Comparison of ENCODE assay signal across 1 cellular context in the genomic region with DNA sequence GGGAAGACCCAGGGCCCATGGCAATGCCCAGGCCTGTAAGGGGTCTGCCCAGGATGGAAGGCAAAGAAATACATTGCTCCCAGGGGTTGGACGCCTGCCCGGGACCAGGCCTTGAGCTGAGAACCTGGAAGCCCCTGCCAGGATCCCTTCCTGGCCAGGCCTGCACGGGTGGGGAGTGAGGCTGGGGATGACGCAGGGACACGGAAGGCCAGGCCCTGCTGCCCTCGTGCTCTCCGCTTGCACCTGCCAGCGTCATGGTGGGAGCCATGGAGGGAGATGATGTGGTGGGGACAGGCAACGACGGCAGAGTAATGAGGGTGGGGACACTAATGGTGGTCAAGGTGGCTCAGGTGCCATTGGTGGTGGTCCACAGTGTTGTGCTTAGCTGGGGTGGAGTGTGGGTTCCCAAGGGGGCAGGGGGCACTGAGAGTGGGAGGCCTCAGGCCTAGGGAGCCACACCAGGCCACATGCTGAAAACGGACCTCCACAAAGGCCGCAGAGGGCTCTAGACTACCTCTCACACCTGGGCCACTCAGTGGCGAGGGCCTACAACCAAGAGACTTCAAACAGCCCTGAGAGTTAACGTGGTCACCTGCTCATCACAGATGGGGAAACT.
TF ChIP-seq lines count a peak whose summit lies in the region.

No MANE protein-coding gene starts in this region.

TF ChIP-seq in WTC11, 78 proteins besides CTCF, POLR2A, EP300 and RAD21:
- TF ChIP-seq, protein P1, sequence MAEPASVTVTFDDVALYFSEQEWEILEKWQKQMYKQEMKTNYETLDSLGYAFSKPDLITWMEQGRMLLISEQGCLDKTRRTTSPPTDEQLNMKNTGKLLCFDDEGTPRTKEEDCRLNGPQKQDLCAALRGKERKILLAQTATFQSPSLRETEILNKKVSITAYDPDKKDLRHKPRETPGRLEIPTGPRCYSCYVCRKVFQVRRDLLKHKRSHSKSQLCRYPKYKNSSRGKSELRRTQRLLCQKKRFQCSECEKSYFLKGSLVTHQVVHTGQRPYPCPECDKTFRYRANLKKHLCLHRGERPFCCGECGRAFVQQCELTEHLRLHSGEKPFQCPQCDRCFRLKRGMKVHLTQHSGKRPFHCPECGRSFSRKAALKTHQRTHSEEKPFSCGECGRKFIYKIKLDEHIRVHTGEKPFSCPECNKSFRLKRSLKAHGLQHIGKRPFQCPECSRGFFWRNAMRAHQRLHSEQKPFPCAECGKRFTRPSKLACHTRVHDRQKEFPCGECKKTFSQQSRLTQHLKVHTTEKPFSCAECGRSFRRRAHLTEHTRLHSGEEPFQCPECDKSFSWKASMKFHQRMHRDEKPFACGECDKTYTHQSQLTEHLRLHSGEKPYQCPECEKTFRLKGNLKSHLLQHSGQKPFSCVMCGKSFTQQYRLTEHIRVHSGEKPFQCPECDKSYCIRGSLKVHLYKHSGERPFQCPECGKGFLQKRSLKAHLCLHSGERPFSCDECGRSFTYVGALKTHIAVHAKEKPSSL (CRISPR knock-in tag; conservative IDR thresholded peaks at IDR 0.05) = 0 out of 2 replicates have a peak, but pooled peaks have one; percentile 38
- TF ChIP-seq PRRX2 (CRISPR knock-in tag; IDR thresholded peaks at IDR 0.05) = no peak
- TF ChIP-seq, protein P2, sequence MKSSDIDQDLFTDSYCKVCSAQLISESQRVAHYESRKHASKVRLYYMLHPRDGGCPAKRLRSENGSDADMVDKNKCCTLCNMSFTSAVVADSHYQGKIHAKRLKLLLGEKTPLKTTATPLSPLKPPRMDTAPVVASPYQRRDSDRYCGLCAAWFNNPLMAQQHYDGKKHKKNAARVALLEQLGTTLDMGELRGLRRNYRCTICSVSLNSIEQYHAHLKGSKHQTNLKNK (CRISPR knock-in tag; IDR thresholded peaks at IDR 0.05) = peak; percentile 45; the same call in 1 of the 2 replicates
- TF ChIP-seq FOXP1 (CRISPR knock-in tag; IDR thresholded peaks at IDR 0.05; ENCODE audit: borderline replicate concordance) = no peak
- TF ChIP-seq, protein P3, sequence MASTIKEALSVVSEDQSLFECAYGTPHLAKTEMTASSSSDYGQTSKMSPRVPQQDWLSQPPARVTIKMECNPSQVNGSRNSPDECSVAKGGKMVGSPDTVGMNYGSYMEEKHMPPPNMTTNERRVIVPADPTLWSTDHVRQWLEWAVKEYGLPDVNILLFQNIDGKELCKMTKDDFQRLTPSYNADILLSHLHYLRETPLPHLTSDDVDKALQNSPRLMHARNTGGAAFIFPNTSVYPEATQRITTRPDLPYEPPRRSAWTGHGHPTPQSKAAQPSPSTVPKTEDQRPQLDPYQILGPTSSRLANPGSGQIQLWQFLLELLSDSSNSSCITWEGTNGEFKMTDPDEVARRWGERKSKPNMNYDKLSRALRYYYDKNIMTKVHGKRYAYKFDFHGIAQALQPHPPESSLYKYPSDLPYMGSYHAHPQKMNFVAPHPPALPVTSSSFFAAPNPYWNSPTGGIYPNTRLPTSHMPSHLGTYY (CRISPR knock-in tag; IDR thresholded peaks at IDR 0.05) = no peak
- no peak for TF ChIP-seq MYBL2 (CRISPR knock-in tag; IDR thresholded peaks at IDR 0.05)
- no peak for TF ChIP-seq JUN (CRISPR knock-in tag; IDR thresholded peaks at IDR 0.05)
- TF ChIP-seq USF1 (CRISPR knock-in tag; IDR thresholded peaks at IDR 0.05) = no peak
- 0 out of 2 replicates have a peak, but pooled peaks have one; percentile 7 for TF ChIP-seq FOXK1 (CRISPR knock-in tag; IDR thresholded peaks at IDR 0.05)
- TF ChIP-seq, protein P4, sequence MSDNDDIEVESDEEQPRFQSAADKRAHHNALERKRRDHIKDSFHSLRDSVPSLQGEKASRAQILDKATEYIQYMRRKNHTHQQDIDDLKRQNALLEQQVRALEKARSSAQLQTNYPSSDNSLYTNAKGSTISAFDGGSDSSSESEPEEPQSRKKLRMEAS (CRISPR knock-in tag; IDR thresholded peaks at IDR 0.05) = no peak
